Comparison of ENCODE assay signal across 10 cellular contexts in the genomic region with DNA sequence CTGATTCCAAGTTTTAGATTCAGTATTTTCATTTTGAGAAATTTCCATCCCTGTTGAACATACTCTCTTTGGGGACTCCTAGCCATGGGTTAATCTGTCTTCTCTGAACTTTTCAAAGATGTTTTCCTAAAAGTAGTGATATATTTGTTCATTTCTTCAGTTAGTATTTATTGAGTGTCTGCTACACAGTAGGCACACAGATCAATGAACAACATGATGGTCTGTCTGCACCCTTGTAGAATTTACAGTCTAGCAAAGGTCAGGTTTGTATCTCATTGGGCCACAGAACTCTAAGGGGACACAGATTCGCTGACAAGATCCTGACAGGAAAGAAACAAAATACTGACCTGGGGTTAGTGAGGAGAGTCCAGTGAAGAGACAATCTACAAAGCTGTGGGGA.
"Had no signal": no experiment of that assay in that cellular context is flagged by ENCODE, and none has a peak within 500 bp of the region (broad histone marks: within the 10 kb centered on the region; RNA-seq: fewer than 3 reads in every experiment).

No MANE protein-coding gene starts in this region.

- H3K27ac ChIP-seq: GM23248, HL-60 had no signal

- H3K4me3 Mint-ChIP-seq: HFFc6 had no signal

- H3K27ac Mint-ChIP-seq: HFFc6 had no signal

- H3K4me3 ChIP-seq: GM23248, HAP-1, K562 had no signal

- DNase-seq: GM23248, GOT3, H7, HFFc6, IMR-90, KG1 had no signal

- ATAC-seq: HCT116, K562 had no signal

- H3K9me3 Mint-ChIP-seq: HFFc6 had no signal

- H3K36me3 ChIP-seq: HAP-1 had no signal

- H2AFZ ChIP-seq: GM23248 had no signal
